Comparison of ENCODE assay signal across 22 cellular contexts in genomic region chr20:50220894-50221266, GRCh38. TPM values are rescaled to one million over a fixed set of nuclear protein-coding genes. Genes with fewer than 3 reads are reported as not detected.
DNase-seq lines count a peak whose midpoint lies in the region; ATAC-seq and TF ChIP-seq lines count a peak whose summit lies in the region.
"Had no signal": no experiment of that assay in that cellular context is flagged by ENCODE, and none has a peak within 500 bp of the region (broad histone marks: within the 10 kb centered on the region; RNA-seq: fewer than 3 reads in every experiment).

No MANE protein-coding gene starts in this region.

- CTCF ChIA-PET in MCF 10A (lab: Yijun Ruan, JAX), result interaction anchor here (0.6 to 1.5 kb wide), 4 partner anchors 10 to 232 kb away, joined by 3 read pairs; no protein-coding TSS in a partner anchor
- CTCF ChIA-PET in mammary epithelial cell (lab: Charles Lee; ENCODE audit: low non-redundant PET), result no interaction called here
- CTCF ChIA-PET in RWPE1 (lab: Yijun Ruan, JAX), result interaction anchor here (0.6 to 1.6 kb wide), 4 partner anchors 10 to 201 kb away, joined by 3 to 6 read pairs (median 4); no protein-coding TSS in a partner anchor

- H3K4me1 Mint-ChIP-seq in MCF 10A (ENCODE audit: insufficient read depth, unreplicated experiment), result peaks cover 32% of the 10 kb centered on the region

- no peak overlapping the region for H3K23ac ChIP-seq in mesenchymal stem cell (ENCODE audit: low read length in 2 of 2)

- H3K9ac ChIP-seq in mammary epithelial cell (ENCODE audit: insufficient read depth, low read length) (no peak overlapping the region), mesenchymal stem cell (ENCODE audit: low read length) (peak overlapping the region; percentile 38)

- H2AFZ ChIP-seq in mammary epithelial cell (ENCODE audit: low read depth, low read length), result no peak overlapping the region
- H2AFZ ChIP-seq in mesenchymal stem cell (ENCODE audit: low read depth, low read length), result no peak overlapping the region

- no peak overlapping the region for H3K14ac ChIP-seq in mesenchymal stem cell (ENCODE audit: low read length in 2 of 2)

- no TSS peak for BruUV-seq in MCF 10A (replicated peaks; lab: Mats Ljungman, UMichigan)
- no TSS peak for BruUV-seq in mammary epithelial cell (replicated peaks; lab: Mats Ljungman, UMichigan)

- dilution Hi-C loops in mammary epithelial cell (cut with HindIII; ENCODE audit: low sequenced_read_pairs), result loop anchor here (5.0 kb wide), 1 partner anchor 241 kb away; no protein-coding TSS in a partner anchor

- no peak for TF ChIP-seq EP300 in gastroesophageal sphincter (IDR thresholded peaks at IDR 0.05)

- H3K4me1 ChIP-seq in mammary epithelial cell (ENCODE audit: insufficient read depth, low read length) (peaks cover 13% of the 10 kb centered on the region), mesenchymal stem cell (ENCODE audit: control insufficient read depth, insufficient read depth, low read depth, low read length) (peaks cover 40% of the 10 kb centered on the region), upper lobe of right lung (peaks cover 3% of the 10 kb centered on the region), gastroesophageal sphincter (peaks cover 0 to 32% (median 7%) of the 10 kb centered on the region in 3 donors)
- H3K4me1 ChIP-seq: BE2C had no signal

- 85% methylated on average over 8 of the region's 10 CpGs for WGBS in mammary epithelial cell (ENCODE audit: low coverage, missing lambda C conversion rate)
- WGBS in mesenchymal stem cell, result 91% methylated on average over 9 of the region's 10 CpGs
- WGBS in gastroesophageal sphincter (ENCODE audit: low coverage in 1 of 2), 2 donors, result 0 to 75% methylated on average over 1 to 4 of the region's 10 CpGs

- H3K27ac ChIP-seq in mammary epithelial cell (ENCODE audit: insufficient read depth, low read depth, low read length) (no peak overlapping the region), RWPE1 (peak overlapping the region; percentile 66), mesenchymal stem cell (ENCODE audit: low read length, poor library complexity, severe bottlenecking) (no peak overlapping the region), upper lobe of right lung (peak overlapping the region; percentile 42), gastroesophageal sphincter (peak overlapping the region in 1 of 4 donors; percentile 89)
- H3K27ac ChIP-seq: left ventricle myocardium inferior, transverse colon had no signal

- DNase-seq in MCF 10A (ENCODE audit: unreplicated experiment) (no peak), mammary epithelial cell (no peak), RWPE1 (ENCODE audit: low spot score) (no peak), mesenchymal stem cell (no peak), upper lobe of right lung (no peak), SHP77 (lab: John Stamatoyannopoulos, UW) (no peak)
- no peak for DNase-seq in stimulated activated CD4-positive, alpha-beta T cell treated with anti-CD3 and anti-CD28 coated beads, Interleukin-15, amount 100 ng/mL, for 24 hours
- DNase-seq: activated CD8-positive, alpha-beta T cell treated with anti-CD3 and anti-CD28 coated beads for 36 hours; BE2C; DND-41; effector memory CD8-positive, alpha-beta T cell; foreskin melanocyte; KG1; natural killer cell; NCI-H1694; NCI-H2171; NCI-H524; ovary; stimulated activated naive CD8-positive, alpha-beta T cell treated with anti-CD3 and anti-CD28 coated beads, Interleukin-15, amount 100 ng/mL, for 72 hours; transverse colon had no signal

- in situ Hi-C loops in mammary epithelial cell (cut with MboI; ENCODE audit: low sequenced_read_pairs in 2 of 2), result no loop called here

- no peaks in the 10 kb centered on the region for H3K79me1 ChIP-seq in mesenchymal stem cell (replicated peaks; ENCODE audit: low read length, poor library complexity, severe bottlenecking)

- H2BK15ac ChIP-seq in mesenchymal stem cell (ENCODE audit: low read depth, poor library complexity, severe bottlenecking), result peak overlapping the region; percentile 96

- no peaks in the 10 kb centered on the region for H3K27me3 Mint-ChIP-seq in MCF 10A (ENCODE audit: insufficient read depth, unreplicated experiment)

- H3K4me3 ChIP-seq in mammary epithelial cell (replicated peaks in 1 of 3; ENCODE audit: insufficient read depth in 1 of 3, low read depth in 2 of 3, low read length in 3 of 3), result no peak overlapping the region
- H3K4me3 ChIP-seq in mesenchymal stem cell (ENCODE audit: insufficient read depth in 1 of 2, low read depth in 1 of 2, low read length in 2 of 2), result no peak overlapping the region
- no peak overlapping the region for H3K4me3 ChIP-seq in upper lobe of right lung
- no peak overlapping the region for H3K4me3 ChIP-seq in gastroesophageal sphincter
- H3K4me3 ChIP-seq: left ventricle myocardium inferior, ovary, transverse colon had no signal

- no peaks in the 10 kb centered on the region for H3K36me3 Mint-ChIP-seq in MCF 10A (ENCODE audit: insufficient read depth, unreplicated experiment)
- H3K36me3 Mint-ChIP-seq: natural killer cell had no signal

- TF ChIP-seq CTCF in MCF 10A (IDR thresholded peaks at IDR 0.05; ENCODE audit: unreplicated experiment) (no peak), mammary epithelial cell (conservative IDR thresholded peaks at IDR 0.05 in 1 of 2, IDR thresholded peaks at IDR 0.05 in 1 of 2; ENCODE audit: extremely low read depth in 1 of 2, insufficient read depth in 1 of 2, low read depth in 1 of 2, low read length in 2 of 2) (no peak), RWPE1 (conservative IDR thresholded peaks at IDR 0.05; ENCODE audit: low read depth) (no peak), upper lobe of right lung (IDR thresholded peaks at IDR 0.05) (no peak), gastroesophageal sphincter (IDR thresholded peaks at IDR 0.05) (no peak)

- no peak for TF ChIP-seq POLR2A in gastroesophageal sphincter (IDR thresholded peaks at IDR 0.05)

- H4K8ac ChIP-seq in mesenchymal stem cell (ENCODE audit: low read length), result no peak overlapping the region

- H4K91ac ChIP-seq in mesenchymal stem cell (ENCODE audit: low read length), result no peak overlapping the region

- H3K27ac Mint-ChIP-seq in MCF 10A (ENCODE audit: low read depth, unreplicated experiment), result peak overlapping the region; percentile 52
- H3K27ac Mint-ChIP-seq: activated CD8-positive, alpha-beta T cell treated with anti-CD3 and anti-CD28 coated beads for 36 hours; effector memory CD8-positive, alpha-beta T cell; natural killer cell; stimulated activated naive CD8-positive, alpha-beta T cell treated with anti-CD3 and anti-CD28 coated beads, Interleukin-15, amount 100 ng/mL, for 72 hours had no signal

- H2BK12ac ChIP-seq in mesenchymal stem cell (ENCODE audit: low read length in 2 of 2), result peak overlapping the region in 1 of 2 experiments; percentile 94

- POLR2A ChIA-PET in MCF 10A (lab: Yijun Ruan, JAX) (interaction anchor here (1.0 to 1.6 kb wide), 6 partner anchors 8 to 231 kb away, joined by 3 to 7 read pairs (median 4); partner anchors contain the start of gene CEBPB), RWPE1 (lab: Yijun Ruan, JAX; ENCODE audit: low non-redundant PET) (no interaction called here)

- H2AK5ac ChIP-seq in mesenchymal stem cell (ENCODE audit: low read length, severe bottlenecking), result peak overlapping the region; percentile 46

- H3K4me2 ChIP-seq in mammary epithelial cell (ENCODE audit: insufficient read depth, low read depth, low read length) (no peak overlapping the region), mesenchymal stem cell (ENCODE audit: low read length, poor library complexity, severe bottlenecking) (no peak overlapping the region)

- H3K9me3 Mint-ChIP-seq in MCF 10A (ENCODE audit: unreplicated experiment), result no peaks in the 10 kb centered on the region
- H3K9me3 Mint-ChIP-seq: natural killer cell had no signal

- H3K27me3 ChIP-seq in mammary epithelial cell (ENCODE audit: insufficient read depth, low read length) (no peaks in the 10 kb centered on the region), mesenchymal stem cell (ENCODE audit: control insufficient read depth in 1 of 2, insufficient read depth in 1 of 2, low read length in 2 of 2) (no peaks in the 10 kb centered on the region), upper lobe of right lung (no peaks in the 10 kb centered on the region), gastroesophageal sphincter (no peaks in the 10 kb centered on the region)
- H3K27me3 ChIP-seq: BE2C, ovary, transverse colon had no signal

- H4K20me1 ChIP-seq in mammary epithelial cell (ENCODE audit: insufficient read depth, low read length), result no peaks in the 10 kb centered on the region

- H2BK5ac ChIP-seq in mesenchymal stem cell (ENCODE audit: low read depth, low read length, poor library complexity, severe bottlenecking), result no peak overlapping the region

- peak overlapping the region; percentile 15 to 35 for H3K4ac ChIP-seq in mesenchymal stem cell (ENCODE audit: low read depth in 1 of 2, low read length in 2 of 2)

- intact Hi-C loops in MCF 10A (cut with micrococcal nuclease), result no loop called here
- intact Hi-C loops in mammary epithelial cell (cut with micrococcal nuclease), result no loop called here
- intact Hi-C loops in upper lobe of right lung (cut with DNase I), result no loop called here

- no peaks in the 10 kb centered on the region for H3K79me2 ChIP-seq in mammary epithelial cell (ENCODE audit: insufficient read depth, low read length)

- H3K9me3 ChIP-seq in mammary epithelial cell (replicated peaks; ENCODE audit: insufficient read depth, low read length) (no peaks in the 10 kb centered on the region), mesenchymal stem cell (ENCODE audit: control insufficient read depth, low read length) (peaks cover 11% of the 10 kb centered on the region), upper lobe of right lung (no peaks in the 10 kb centered on the region), gastroesophageal sphincter (peaks cover 0 to 10% (median 0%) of the 10 kb centered on the region in 3 donors)
- H3K9me3 ChIP-seq: BE2C, ovary, transverse colon had no signal

- H2BK120ac ChIP-seq in mesenchymal stem cell (ENCODE audit: low read depth, low read length), result no peak overlapping the region

- no peak overlapping the region for H3K18ac ChIP-seq in mesenchymal stem cell (ENCODE audit: low read depth in 1 of 2, low read length in 2 of 2)

- no peak overlapping the region for H3K4me3 Mint-ChIP-seq in MCF 10A (ENCODE audit: unreplicated experiment)
- H3K4me3 Mint-ChIP-seq: activated CD8-positive, alpha-beta T cell treated with anti-CD3 and anti-CD28 coated beads for 36 hours; effector memory CD8-positive, alpha-beta T cell; natural killer cell; stimulated activated naive CD8-positive, alpha-beta T cell treated with anti-CD3 and anti-CD28 coated beads, Interleukin-15, amount 100 ng/mL, for 72 hours had no signal

- H3K36me3 ChIP-seq in mammary epithelial cell (ENCODE audit: insufficient read depth, low read length) (no peaks in the 10 kb centered on the region), mesenchymal stem cell (ENCODE audit: control insufficient read depth in 1 of 2, insufficient read depth in 2 of 2, low read depth in 1 of 2, low read length in 2 of 2) (no peaks in the 10 kb centered on the region), upper lobe of right lung (no peaks in the 10 kb centered on the region), gastroesophageal sphincter (no peaks in the 10 kb centered on the region)
- H3K36me3 ChIP-seq: BE2C, left ventricle myocardium inferior, ovary, transverse colon had no signal

- ATAC-seq in upper lobe of right lung (no peak), gastroesophageal sphincter (no peak)
- ATAC-seq: activated CD8-positive, alpha-beta T cell treated with anti-CD3 and anti-CD28 coated beads for 36 hours; effector memory CD8-positive, alpha-beta T cell had no signal

RNA-seq across cellular contexts. Expression of gene CEBPB, which starts 30.2 kb away (rescaled TPM):
- total RNA-seq in MCF 10A (2022) (221 and 226 TPM in 2 replicates), mammary epithelial cell (100 to 1,000 TPM in 1 of 2 donors, 10 to 100 TPM in 1; 81.9 to 166 TPM), upper lobe of right lung (271 TPM), gastroesophageal sphincter (100 to 1,000 TPM in 3 of 4 donors, 10 to 100 TPM in 1; 85.2 to 125 (median 108) TPM)
- 35.3 TPM for polyA plus RNA-seq in mammary epithelial cell
- polyA minus RNA-seq in mammary epithelial cell, result 6.8 TPM
- polyA plus RNA-seq in mesenchymal stem cell (2013, experiment 1 of 2), result 130 TPM
- polyA plus RNA-seq in mesenchymal stem cell (2013, experiment 2 of 2), result 131 TPM

Comparison
In these comparisons a context has a peak if more than half of its experiments do, and no peak if none do; other contexts are left out.
1. H3K27ac ChIP-seq: peak in RWPE1 (single experiment) and upper lobe of right lung (single experiment); none in mammary epithelial cell (single experiment) and mesenchymal stem cell (single experiment).